Comparison of ENCODE assay signal across 8 cellular contexts in the genomic region with DNA sequence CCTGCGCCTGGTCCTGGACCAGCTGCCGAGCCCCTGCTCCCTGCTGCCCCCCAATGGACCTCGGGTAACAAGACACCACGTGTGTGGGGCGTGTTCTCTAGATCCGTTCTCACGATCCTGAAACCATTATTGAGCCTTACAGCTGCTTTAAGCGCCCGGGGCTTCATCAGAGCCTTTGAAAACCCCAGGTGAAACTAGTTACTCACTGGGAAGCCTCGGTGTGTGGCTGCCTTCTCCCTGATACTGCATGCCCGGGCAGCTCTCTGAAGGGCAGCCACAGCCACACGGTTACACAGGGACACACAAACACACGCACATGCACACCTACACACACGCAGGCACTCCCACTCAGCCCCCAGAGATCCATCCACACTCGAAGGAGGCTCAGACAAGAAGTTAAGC. TPM values are rescaled to one million over a fixed set of nuclear protein-coding genes. Genes with fewer than 3 reads are reported as not detected.
DNase-seq lines count a peak whose midpoint lies in the region; ATAC-seq, FAIRE-seq and TF ChIP-seq lines count a peak whose summit lies in the region.

No MANE protein-coding gene starts in this region.

- H3K9me1 ChIP-seq in keratinocyte (ENCODE audit: control insufficient read depth, extremely low read depth, insufficient read depth, low read length), result no peaks in the 10 kb centered on the region

- H3K36me3 ChIP-seq in keratinocyte (ENCODE audit: control insufficient read depth in 2 of 2, extremely low read depth in 1 of 2, insufficient read depth in 2 of 2, low read length in 2 of 2) (no peaks in the 10 kb centered on the region), testis (ENCODE audit: low read depth, missing control alignments) (no peaks in the 10 kb centered on the region)

- 0 out of 2 replicates have a peak overlapping the region, but pooled peaks have one; percentile 45 for H3K27ac Mint-ChIP-seq in HFFc6

- H3K4me1 Mint-ChIP-seq in HFFc6 (ENCODE audit: low read depth), result peaks cover 35% of the 10 kb centered on the region

- H3K4me3 ChIP-seq in keratinocyte (ENCODE audit: control insufficient read depth in 2 of 3, extremely low read depth in 1 of 3, insufficient read depth in 2 of 3, low read depth in 1 of 3, low read length in 3 of 3), result peak overlapping the region in 1 of 3 experiments; percentile 50
- H3K4me3 ChIP-seq in testis, result no peak overlapping the region

- H3K27ac ChIP-seq in keratinocyte (ENCODE audit: control insufficient read depth, insufficient read depth, low read length), result peak overlapping the region; percentile 96
- H3K27ac ChIP-seq in testis, result no peak overlapping the region

- peak overlapping the region; percentile 59 for H2AFZ ChIP-seq in keratinocyte (ENCODE audit: control insufficient read depth, low read length)

- peak overlapping the region; percentile 78 for H3K4me3 Mint-ChIP-seq in HFFc6

- no peaks in the 10 kb centered on the region for H4K20me1 ChIP-seq in keratinocyte (ENCODE audit: control insufficient read depth, extremely low read depth, insufficient read depth, low read length)

- H3K4me1 ChIP-seq in keratinocyte (ENCODE audit: control insufficient read depth, extremely low read depth, insufficient read depth, low read length) (peaks cover 47% of the 10 kb centered on the region), testis (peaks cover 4% of the 10 kb centered on the region)

- peaks cover 32% of the 10 kb centered on the region for H3K27me3 Mint-ChIP-seq in HFFc6 (ENCODE audit: insufficient read depth)

- no peak for DNase-seq in activated CD4-positive, CD25-positive, alpha-beta regulatory T cell treated with anti-CD3 and anti-CD28 coated beads, Interleukin-2, amount 50 U/mL, for 72 hours
- peak; percentile 46 for DNase-seq in HFFc6
- DNase-seq in NCI-H526 (lab: John Stamatoyannopoulos, UW), result peak; percentile 66 to 83
- peak; percentile 41 for DNase-seq in amniotic epithelial cell (ENCODE audit: low read depth)
- peak; percentile 99 for DNase-seq in keratinocyte (ENCODE audit: low read depth, low spot score)
- peak; percentile 55 for DNase-seq in testis
- no peak for DNase-seq in SKM-1 (lab: John Stamatoyannopoulos, UW; ENCODE audit: unreplicated experiment)

- TF ChIP-seq POLR2A in testis (IDR thresholded peaks at IDR 0.05), result no peak

- ATAC-seq in activated CD4-positive, CD25-positive, alpha-beta regulatory T cell treated with anti-CD3 and anti-CD28 coated beads, Interleukin-2, amount 50 U/mL, for 24 hours, result peak; percentile 90 to 92

- no peaks in the 10 kb centered on the region for H3K36me3 Mint-ChIP-seq in HFFc6 (ENCODE audit: low read depth)

- intact Hi-C loops in testis (cut with DNase I; ENCODE audit: low total_unique reads), result no loop called here

- H3K27me3 ChIP-seq in keratinocyte (ENCODE audit: control insufficient read depth, extremely low read depth, insufficient read depth, low read length) (no peaks in the 10 kb centered on the region), testis (no peaks in the 10 kb centered on the region)

- dilution Hi-C loops in keratinocyte (cut with MboI; ENCODE audit: extremely low pct_ligation_motif_present, low sequenced_read_pairs), result no loop called here

- 18 to 22% methylated on average over 14 to 15 of the region's 15 CpGs for WGBS in testis, 2 donors

- H3K79me2 ChIP-seq in keratinocyte (ENCODE audit: control insufficient read depth, insufficient read depth, low read length), result peaks cover 16% of the 10 kb centered on the region

- TF ChIP-seq CTCF in HFFc6 (IDR thresholded peaks at IDR 0.05), result peak; percentile 75
- peak; percentile 78 to 93 (median 86) for TF ChIP-seq CTCF in keratinocyte (optimal IDR thresholded peaks at IDR 0.05 in 1 of 3, IDR thresholded peaks at IDR 0.05 in 1 of 3, conservative IDR thresholded peaks at IDR 0.05 in 1 of 3; ENCODE audit: extremely low read depth in 1 of 3, insufficient read depth in 2 of 3, low read length in 3 of 3)
- peak in 1 of 3 experiments; percentile 45 for TF ChIP-seq CTCF in testis (IDR thresholded peaks at IDR 0.05)

- no peaks in the 10 kb centered on the region for H3K9me3 ChIP-seq in keratinocyte (ENCODE audit: control insufficient read depth, low read depth, low read length)
- no peaks in the 10 kb centered on the region for H3K9me3 ChIP-seq in testis

- H3K9ac ChIP-seq in keratinocyte (ENCODE audit: control insufficient read depth, extremely low read depth, insufficient read depth, low read length), result peak overlapping the region; percentile 80

- peak; percentile 95 for FAIRE-seq in keratinocyte (lab: Jason Lieb, UNC)

- no peaks in the 10 kb centered on the region for H3K9me3 Mint-ChIP-seq in HFFc6

- peak overlapping the region; percentile 81 for H3K4me2 ChIP-seq in keratinocyte (ENCODE audit: control insufficient read depth, extremely low read depth, insufficient read depth, low read depth, low read length)

RNA-seq across cellular contexts. Expression of a gene that starts 5.3 kb away (rescaled TPM):
- total RNA-seq in HFFc6 (2021; fragmentation: NEBNext Ultra II Directional; extraction: Animal tissue kit (Norgen Biotek cat#: 25700)), result under 1 TPM in 4 of 6 experiments, not detected in 2; 0.14 to 0.35 (median 0.30) TPM
- polyA plus RNA-seq in keratinocyte (30.1 to 51.6 TPM (median 33.9 TPM) in 3 replicates), testis (ENCODE audit: insufficient read depth, low read depth, low replicate concordance) (2.6 TPM)
- 20.4 TPM for polyA plus RNA-seq in keratinocyte (2011; ENCODE audit: low read depth)
- polyA plus RNA-seq in keratinocyte (2011; cell fraction: cytosol; rRNA removed), result 32.5 and 63.3 TPM in 2 replicates
- polyA plus RNA-seq in keratinocyte (2011; cell fraction: nucleus; rRNA removed), result 70.8 and 105 TPM in 2 replicates
- 52.0 and 70.3 TPM in 2 replicates for polyA plus RNA-seq in keratinocyte (2012; ENCODE audit: low replicate concordance)
- 26.9 to 42.5 TPM (median 37.1 TPM) in 3 replicates for polyA minus RNA-seq in keratinocyte
- polyA minus RNA-seq in keratinocyte (2011; cell fraction: cytosol; rRNA and poly(A)+ RNA removed), result 90.9 TPM
- polyA minus RNA-seq in keratinocyte (2011; cell fraction: nucleus; rRNA and poly(A)+ RNA removed), result 79.5 and 80.0 TPM in 2 replicates
- 1 to 10 TPM; 2.4 to 5.0 TPM for total RNA-seq in testis

RNA-seq across cellular contexts. Expression of a gene that starts 10.1 kb away (rescaled TPM):
- total RNA-seq in HFFc6 (2021; fragmentation: NEBNext Ultra II Directional; extraction: Animal tissue kit (Norgen Biotek cat#: 25700)), result not detected
- polyA plus RNA-seq in keratinocyte, result 0.47 to 3.6 TPM (median 1.2 TPM) in 3 replicates
- 4.3 TPM for polyA plus RNA-seq in keratinocyte (2011; ENCODE audit: low read depth)
- polyA plus RNA-seq in keratinocyte (2011; cell fraction: cytosol; rRNA removed), result 1.0 and 4.6 TPM in 2 replicates
- polyA plus RNA-seq in keratinocyte (2011; cell fraction: nucleus; rRNA removed), result 7.3 and 11.3 TPM in 2 replicates
- polyA plus RNA-seq in keratinocyte (2012; ENCODE audit: low replicate concordance), result 2.4 and 17.9 TPM in 2 replicates
- 0.48 to 4.3 TPM (median 2.2 TPM) in 3 replicates for polyA minus RNA-seq in keratinocyte
- 13.4 TPM for polyA minus RNA-seq in keratinocyte (2011; cell fraction: cytosol; rRNA and poly(A)+ RNA removed)
- polyA minus RNA-seq in keratinocyte (2011; cell fraction: nucleus; rRNA and poly(A)+ RNA removed), result 3.1 and 3.3 TPM in 2 replicates
- total RNA-seq in testis, result 100 to 1,000 TPM; 396 to 404 TPM
- polyA plus RNA-seq in testis (ENCODE audit: insufficient read depth, low read depth, low replicate concordance), result 270 TPM

RNA-seq across cellular contexts. Expression of a gene that starts 20.9 kb away (rescaled TPM):
- total RNA-seq in HFFc6 (2021; fragmentation: NEBNext Ultra II Directional; extraction: Animal tissue kit (Norgen Biotek cat#: 25700)), result 100 to 1,000 TPM; 103 to 125 (median 111) TPM
- polyA plus RNA-seq in keratinocyte (195 to 349 TPM (median 226 TPM) in 3 replicates), testis (ENCODE audit: insufficient read depth, low read depth, low replicate concordance) (72.8 TPM)
- polyA plus RNA-seq in keratinocyte (2011; ENCODE audit: low read depth), result 45.1 TPM
- 181 and 317 TPM in 2 replicates for polyA plus RNA-seq in keratinocyte (2011; cell fraction: cytosol; rRNA removed)
- 182 and 242 TPM in 2 replicates for polyA plus RNA-seq in keratinocyte (2011; cell fraction: nucleus; rRNA removed)
- 89.4 and 275 TPM in 2 replicates for polyA plus RNA-seq in keratinocyte (2012; ENCODE audit: low replicate concordance)
- 126 to 203 TPM (median 149 TPM) in 3 replicates for polyA minus RNA-seq in keratinocyte
- polyA minus RNA-seq in keratinocyte (2011; cell fraction: cytosol; rRNA and poly(A)+ RNA removed), result 156 TPM
- polyA minus RNA-seq in keratinocyte (2011; cell fraction: nucleus; rRNA and poly(A)+ RNA removed), result 79.8 and 80.3 TPM in 2 replicates
- 10 to 100 TPM; 50.3 to 52.5 TPM for total RNA-seq in testis

RNA-seq across cellular contexts. Expression of a gene that starts 51.5 kb away (rescaled TPM):
- 1 to 10 TPM; 1.8 to 3.2 (median 2.7) TPM for total RNA-seq in HFFc6 (2021; fragmentation: NEBNext Ultra II Directional; extraction: Animal tissue kit (Norgen Biotek cat#: 25700))
- 12.2 to 35.8 TPM (median 12.4 TPM) in 3 replicates for polyA plus RNA-seq in keratinocyte
- polyA plus RNA-seq in keratinocyte (2011; ENCODE audit: low read depth), result 7.1 TPM
- polyA plus RNA-seq in keratinocyte (2011; cell fraction: cytosol; rRNA removed), result 3.6 and 6.6 TPM in 2 replicates
- polyA plus RNA-seq in keratinocyte (2011; cell fraction: nucleus; rRNA removed), result 100 and 140 TPM in 2 replicates
- 16.7 and 29.9 TPM in 2 replicates for polyA plus RNA-seq in keratinocyte (2012; ENCODE audit: low replicate concordance)
- polyA minus RNA-seq in keratinocyte, result 11.3 to 20.1 TPM (median 11.4 TPM) in 3 replicates
- polyA minus RNA-seq in keratinocyte (2011; cell fraction: cytosol; rRNA and poly(A)+ RNA removed), result 6.1 TPM
- polyA minus RNA-seq in keratinocyte (2011; cell fraction: nucleus; rRNA and poly(A)+ RNA removed), result 17.1 and 23.7 TPM in 2 replicates
- total RNA-seq in testis, result 10 to 100 TPM; 13.4 to 14.0 TPM
- polyA plus RNA-seq in testis (ENCODE audit: insufficient read depth, low read depth, low replicate concordance), result 6.2 TPM

Comparison
In these comparisons a context has a peak if more than half of its experiments do, and no peak if none do; other contexts are left out.
1. DNase-seq: peak in HFFc6 (single experiment), NCI-H526 (2 of 2), amniotic epithelial cell (single experiment), keratinocyte (single experiment) and testis (single experiment); none in activated CD4-positive, CD25-positive, alpha-beta regulatory T cell treated with anti-CD3 and anti-CD28 coated beads, Interleukin-2, amount 50 U/mL, for 72 hours (single experiment) and SKM-1 (single experiment).
2. RNA of a gene that starts 10.1 kb away (total RNA-seq): 396 to 404 TPM in testis; not detected in HFFc6; every median in the first group is over 100 times any median in the second.